Comparison of ENCODE assay signal across 33 cellular contexts in the genomic region with DNA sequence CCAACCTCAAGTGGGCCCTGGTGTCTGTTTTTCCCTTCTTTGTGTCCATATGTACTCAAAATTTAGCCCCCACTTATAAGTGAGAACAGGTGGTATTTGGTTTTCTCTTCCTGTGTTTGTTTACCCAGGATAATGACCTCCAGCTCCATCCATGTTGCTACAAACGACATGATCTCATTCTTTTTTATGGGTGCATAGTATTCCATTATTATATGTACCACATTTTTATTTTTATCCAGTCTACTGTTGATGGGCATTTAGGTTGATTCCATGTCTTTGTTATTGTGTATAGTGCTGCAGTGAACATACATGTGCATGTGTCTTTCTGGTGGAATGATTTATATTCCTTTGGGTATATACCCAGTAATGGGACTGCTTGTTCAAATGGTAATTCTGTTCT. TPM values are rescaled to one million over a fixed set of nuclear protein-coding genes. Genes with fewer than 3 reads are reported as not detected.
"Had no signal": no experiment of that assay in that cellular context is flagged by ENCODE, and none has a peak within 500 bp of the region (broad histone marks: within the 10 kb centered on the region; RNA-seq: fewer than 3 reads in every experiment).

No MANE protein-coding gene starts in this region.

- H3K36me3 ChIP-seq: colonic mucosa, esophagus squamous epithelium, gastrocnemius medialis, heart right ventricle, left lung, lower lobe of right lung had no signal

- H3K27me3 ChIP-seq: colonic mucosa, esophagus squamous epithelium, gastrocnemius medialis, heart right ventricle, left lung had no signal

- H3K4me3 ChIP-seq: colonic mucosa, esophagus squamous epithelium, gastrocnemius medialis, heart right ventricle, left lung, lower lobe of right lung, mucosa of descending colon had no signal

- H3K4me1 ChIP-seq: colonic mucosa, esophagus squamous epithelium, gastrocnemius medialis, heart right ventricle, left lung, lower lobe of right lung had no signal

- ATAC-seq: effector memory CD8-positive, alpha-beta T cell; esophagus mucosa; gastrocnemius medialis; heart right ventricle; left cardiac atrium; left lung; left ventricle myocardium superior; lower lobe of right lung; mucosa of descending colon had no signal

- FAIRE-seq: endometrium, islet of Langerhans, keratinocyte had no signal

- H3K27ac ChIP-seq: colonic mucosa, epithelial cell of prostate, esophagus squamous epithelium, gastrocnemius medialis, heart right ventricle, left lung, lower lobe of right lung had no signal

- DNase-seq: colonic mucosa; cortex of kidney; effector CD8-positive, alpha-beta T cell; effector memory CD8-positive, alpha-beta T cell; endodermal cell; erythroblast; esophagus squamous epithelium; foreskin fibroblast; foreskin melanocyte; gastrocnemius medialis; glutamatergic neuron; head of caudate nucleus; heart right ventricle; hippocampal formation; left cardiac atrium; left lung; left ventricle myocardium superior; lower lobe of right lung; mesenchymal stem cell; mucosa of descending colon; naive B cell had no signal

- H3K9me3 ChIP-seq: colonic mucosa, gastrocnemius medialis had no signal

RNA-seq across cellular contexts. Expression of a gene that starts 27.6 kb away (rescaled TPM):
- total RNA-seq: dermis microvascular lymphatic vessel endothelial cell, endodermal cell, gastrocnemius medialis, glomerular endothelial cell, kidney epithelial cell, left ventricle myocardium superior, lower leg skin, lung microvascular endothelial cell, mesothelial cell of epicardium, myocyte had no signal
- polyA plus RNA-seq: keratinocyte had no signal
